Comparison of ENCODE assay signal across 1 cellular context in genomic region chr15:53843869-53844569, GRCh38.
A peak's percentile ranks its signal among the peaks of the same experiment; 100 is the strongest.
TF ChIP-seq lines count a peak whose summit lies in the region.

No MANE protein-coding gene starts in this region.

TF ChIP-seq in HepG2, 621 proteins besides CTCF, POLR2A, EP300 and RAD21 (continued from another document and continues in another):
- TF ChIP-seq U2AF1 (optimal IDR thresholded peaks at IDR 0.05; ENCODE audit: low read depth, low read length) (no peak), ZNF326 (CRISPR knock-in tag; IDR thresholded peaks at IDR 0.05; ENCODE audit: borderline replicate concordance) (no peak), IRX3 (CRISPR knock-in tag; IDR thresholded peaks at IDR 0.05; ENCODE audit: borderline replicate concordance, low read depth) (no peak), ZNF260 (CRISPR knock-in tag; IDR thresholded peaks at IDR 0.05; ENCODE audit: borderline replicate concordance, low read depth) (no peak), XBP1 (CRISPR knock-in tag; IDR thresholded peaks at IDR 0.05) (no peak), CHD4 (IDR thresholded peaks at IDR 0.05; ENCODE audit: borderline replicate concordance, low read length) (no peak), ZNF841 (CRISPR knock-in tag; IDR thresholded peaks at IDR 0.05; ENCODE audit: borderline replicate concordance) (no peak), RERE (CRISPR knock-in tag; IDR thresholded peaks at IDR 0.05; ENCODE audit: low read depth) (peak; percentile 33; the same call in 1 of the 2 replicates), ZFAT (CRISPR knock-in tag; conservative IDR thresholded peaks at IDR 0.05) (no peak), PHB2 (IDR thresholded peaks at IDR 0.05; ENCODE audit: partially characterized antibody) (no peak), ZNF761 (CRISPR knock-in tag; conservative IDR thresholded peaks at IDR 0.05) (no peak), ZNF616 (CRISPR knock-in tag; IDR thresholded peaks at IDR 0.05; ENCODE audit: low read depth) (no peak), CBX2 (IDR thresholded peaks at IDR 0.05; ENCODE audit: low read depth, low read length) (no peak), CBX2 (CRISPR knock-in tag; IDR thresholded peaks at IDR 0.05; ENCODE audit: low read depth) (no peak), GATAD1 (CRISPR knock-in tag; IDR thresholded peaks at IDR 0.05) (0 out of 2 replicates have a peak, but pooled peaks have one; percentile 17), ZNF441 (CRISPR knock-in tag; IDR thresholded peaks at IDR 0.05; ENCODE audit: borderline replicate concordance) (no peak; the same call in 1 of the 2 replicates), CBX1 (IDR thresholded peaks at IDR 0.05; ENCODE audit: low read depth) (no peak), RBFOX2 (IDR thresholded peaks at IDR 0.05; ENCODE audit: low read depth, low read length) (no peak), CHD2 (IDR thresholded peaks at IDR 0.05; ENCODE audit: low read depth, low read length) (no peak), MXD1 (CRISPR knock-in tag; IDR thresholded peaks at IDR 0.05) (no peak), ZNF652 (CRISPR knock-in tag; IDR thresholded peaks at IDR 0.05; ENCODE audit: borderline replicate concordance, low read depth) (peak; percentile 28; the same call in 1 of the 2 replicates), SALL1 (CRISPR knock-in tag; IDR thresholded peaks at IDR 0.05) (peak; percentile 69; the same call in 1 of the 2 replicates), FOSL1 (CRISPR knock-in tag; IDR thresholded peaks at IDR 0.05; ENCODE audit: borderline replicate concordance) (no peak), TARDBP (CRISPR knock-in tag; IDR thresholded peaks at IDR 0.05) (0 out of 2 replicates have a peak, but pooled peaks have one; percentile 30), RNF2 (conservative IDR thresholded peaks at IDR 0.05; ENCODE audit: low read depth) (no peak), POGK (CRISPR knock-in tag; conservative IDR thresholded peaks at IDR 0.05) (no peak), ZSCAN20 (CRISPR knock-in tag; IDR thresholded peaks at IDR 0.05; ENCODE audit: borderline replicate concordance) (no peak), ZNF569 (CRISPR knock-in tag; IDR thresholded peaks at IDR 0.05; ENCODE audit: borderline replicate concordance) (0 out of 2 replicates have a peak, but pooled peaks have one; percentile 15), ZNF350 (CRISPR knock-in tag; IDR thresholded peaks at IDR 0.05; ENCODE audit: borderline replicate concordance, low read depth) (no peak), MIER2 (CRISPR knock-in tag; IDR thresholded peaks at IDR 0.05) (no peak), AGO2 (optimal IDR thresholded peaks at IDR 0.05; ENCODE audit: low read depth, low read length) (no peak), TSC22D2 (CRISPR knock-in tag; IDR thresholded peaks at IDR 0.05; ENCODE audit: borderline replicate concordance) (no peak), PAF1 (CRISPR knock-in tag; IDR thresholded peaks at IDR 0.05) (no peak), ZNF704 (CRISPR knock-in tag; IDR thresholded peaks at IDR 0.05; ENCODE audit: borderline replicate concordance) (no peak), HNRNPK (IDR thresholded peaks at IDR 0.05; ENCODE audit: low read depth, low read length, poor library complexity, severe bottlenecking) (no peak), ATF7 (IDR thresholded peaks at IDR 0.05) (no peak), ATF7 (CRISPR knock-in tag; IDR thresholded peaks at IDR 0.05) (no peak), TMF1 (CRISPR knock-in tag; IDR thresholded peaks at IDR 0.05; ENCODE audit: low read depth) (no peak), PCBP2 (optimal IDR thresholded peaks at IDR 0.05; ENCODE audit: low read depth, low read length, poor library complexity, severe bottlenecking) (no peak), RARA (CRISPR knock-in tag; IDR thresholded peaks at IDR 0.05) (peak; percentile 75), NCOA1 (CRISPR knock-in tag; IDR thresholded peaks at IDR 0.05) (no peak), CENPX (CRISPR knock-in tag; IDR thresholded peaks at IDR 0.05) (no peak), TAF15 (IDR thresholded peaks at IDR 0.05; ENCODE audit: low read depth, low read length, poor library complexity, severe bottlenecking) (no peak)
- TF ChIP-seq, protein P1, sequence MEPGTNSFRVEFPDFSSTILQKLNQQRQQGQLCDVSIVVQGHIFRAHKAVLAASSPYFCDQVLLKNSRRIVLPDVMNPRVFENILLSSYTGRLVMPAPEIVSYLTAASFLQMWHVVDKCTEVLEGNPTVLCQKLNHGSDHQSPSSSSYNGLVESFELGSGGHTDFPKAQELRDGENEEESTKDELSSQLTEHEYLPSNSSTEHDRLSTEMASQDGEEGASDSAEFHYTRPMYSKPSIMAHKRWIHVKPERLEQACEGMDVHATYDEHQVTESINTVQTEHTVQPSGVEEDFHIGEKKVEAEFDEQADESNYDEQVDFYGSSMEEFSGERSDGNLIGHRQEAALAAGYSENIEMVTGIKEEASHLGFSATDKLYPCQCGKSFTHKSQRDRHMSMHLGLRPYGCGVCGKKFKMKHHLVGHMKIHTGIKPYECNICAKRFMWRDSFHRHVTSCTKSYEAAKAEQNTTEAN (CRISPR knock-in tag; conservative IDR thresholded peaks at IDR 0.05): 0 out of 2 replicates have a peak, but pooled peaks have one; percentile 26
- TF ChIP-seq, protein P2, sequence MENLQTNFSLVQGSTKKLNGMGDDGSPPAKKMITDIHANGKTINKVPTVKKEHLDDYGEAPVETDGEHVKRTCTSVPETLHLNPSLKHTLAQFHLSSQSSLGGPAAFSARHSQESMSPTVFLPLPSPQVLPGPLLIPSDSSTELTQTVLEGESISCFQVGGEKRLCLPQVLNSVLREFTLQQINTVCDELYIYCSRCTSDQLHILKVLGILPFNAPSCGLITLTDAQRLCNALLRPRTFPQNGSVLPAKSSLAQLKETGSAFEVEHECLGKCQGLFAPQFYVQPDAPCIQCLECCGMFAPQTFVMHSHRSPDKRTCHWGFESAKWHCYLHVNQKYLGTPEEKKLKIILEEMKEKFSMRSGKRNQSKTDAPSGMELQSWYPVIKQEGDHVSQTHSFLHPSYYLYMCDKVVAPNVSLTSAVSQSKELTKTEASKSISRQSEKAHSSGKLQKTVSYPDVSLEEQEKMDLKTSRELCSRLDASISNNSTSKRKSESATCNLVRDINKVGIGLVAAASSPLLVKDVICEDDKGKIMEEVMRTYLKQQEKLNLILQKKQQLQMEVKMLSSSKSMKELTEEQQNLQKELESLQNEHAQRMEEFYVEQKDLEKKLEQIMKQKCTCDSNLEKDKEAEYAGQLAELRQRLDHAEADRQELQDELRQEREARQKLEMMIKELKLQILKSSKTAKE (CRISPR knock-in tag; IDR thresholded peaks at IDR 0.05; ENCODE audit: borderline replicate concordance): no peak
- TF ChIP-seq, protein P3, sequence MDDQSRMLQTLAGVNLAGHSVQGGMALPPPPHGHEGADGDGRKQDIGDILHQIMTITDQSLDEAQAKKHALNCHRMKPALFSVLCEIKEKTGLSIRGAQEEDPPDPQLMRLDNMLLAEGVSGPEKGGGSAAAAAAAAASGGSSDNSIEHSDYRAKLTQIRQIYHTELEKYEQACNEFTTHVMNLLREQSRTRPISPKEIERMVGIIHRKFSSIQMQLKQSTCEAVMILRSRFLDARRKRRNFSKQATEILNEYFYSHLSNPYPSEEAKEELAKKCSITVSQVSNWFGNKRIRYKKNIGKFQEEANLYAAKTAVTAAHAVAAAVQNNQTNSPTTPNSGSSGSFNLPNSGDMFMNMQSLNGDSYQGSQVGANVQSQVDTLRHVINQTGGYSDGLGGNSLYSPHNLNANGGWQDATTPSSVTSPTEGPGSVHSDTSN (CRISPR knock-in tag; IDR thresholded peaks at IDR 0.05; ENCODE audit: borderline replicate concordance): no peak
- TF ChIP-seq, protein P4, sequence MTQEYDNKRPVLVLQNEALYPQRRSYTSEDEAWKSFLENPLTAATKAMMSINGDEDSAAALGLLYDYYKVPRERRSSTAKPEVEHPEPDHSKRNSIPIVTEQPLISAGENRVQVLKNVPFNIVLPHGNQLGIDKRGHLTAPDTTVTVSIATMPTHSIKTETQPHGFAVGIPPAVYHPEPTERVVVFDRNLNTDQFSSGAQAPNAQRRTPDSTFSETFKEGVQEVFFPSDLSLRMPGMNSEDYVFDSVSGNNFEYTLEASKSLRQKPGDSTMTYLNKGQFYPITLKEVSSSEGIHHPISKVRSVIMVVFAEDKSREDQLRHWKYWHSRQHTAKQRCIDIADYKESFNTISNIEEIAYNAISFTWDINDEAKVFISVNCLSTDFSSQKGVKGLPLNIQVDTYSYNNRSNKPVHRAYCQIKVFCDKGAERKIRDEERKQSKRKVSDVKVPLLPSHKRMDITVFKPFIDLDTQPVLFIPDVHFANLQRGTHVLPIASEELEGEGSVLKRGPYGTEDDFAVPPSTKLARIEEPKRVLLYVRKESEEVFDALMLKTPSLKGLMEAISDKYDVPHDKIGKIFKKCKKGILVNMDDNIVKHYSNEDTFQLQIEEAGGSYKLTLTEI (CRISPR knock-in tag; conservative IDR thresholded peaks at IDR 0.05): no peak
- TF ChIP-seq, protein P5, sequence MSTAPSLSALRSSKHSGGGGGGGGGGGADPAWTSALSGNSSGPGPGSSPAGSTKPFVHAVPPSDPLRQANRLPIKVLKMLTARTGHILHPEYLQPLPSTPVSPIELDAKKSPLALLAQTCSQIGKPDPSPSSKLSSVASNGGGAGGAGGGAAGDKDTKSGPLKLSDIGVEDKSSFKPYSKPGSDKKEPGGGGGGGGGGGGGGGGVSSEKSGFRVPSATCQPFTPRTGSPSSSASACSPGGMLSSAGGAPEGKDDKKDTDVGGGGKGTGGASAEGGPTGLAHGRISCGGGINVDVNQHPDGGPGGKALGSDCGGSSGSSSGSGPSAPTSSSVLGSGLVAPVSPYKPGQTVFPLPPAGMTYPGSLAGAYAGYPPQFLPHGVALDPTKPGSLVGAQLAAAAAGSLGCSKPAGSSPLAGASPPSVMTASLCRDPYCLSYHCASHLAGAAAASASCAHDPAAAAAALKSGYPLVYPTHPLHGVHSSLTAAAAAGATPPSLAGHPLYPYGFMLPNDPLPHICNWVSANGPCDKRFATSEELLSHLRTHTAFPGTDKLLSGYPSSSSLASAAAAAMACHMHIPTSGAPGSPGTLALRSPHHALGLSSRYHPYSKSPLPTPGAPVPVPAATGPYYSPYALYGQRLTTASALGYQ (CRISPR knock-in tag; IDR thresholded peaks at IDR 0.05): peak; percentile 89; the same call in 1 of the 2 replicates
- TF ChIP-seq, protein P6, sequence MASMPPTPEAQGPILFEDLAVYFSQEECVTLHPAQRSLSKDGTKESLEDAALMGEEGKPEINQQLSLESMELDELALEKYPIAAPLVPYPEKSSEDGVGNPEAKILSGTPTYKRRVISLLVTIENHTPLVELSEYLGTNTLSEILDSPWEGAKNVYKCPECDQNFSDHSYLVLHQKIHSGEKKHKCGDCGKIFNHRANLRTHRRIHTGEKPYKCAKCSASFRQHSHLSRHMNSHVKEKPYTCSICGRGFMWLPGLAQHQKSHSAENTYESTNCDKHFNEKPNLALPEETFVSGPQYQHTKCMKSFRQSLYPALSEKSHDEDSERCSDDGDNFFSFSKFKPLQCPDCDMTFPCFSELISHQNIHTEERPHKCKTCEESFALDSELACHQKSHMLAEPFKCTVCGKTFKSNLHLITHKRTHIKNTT (CRISPR knock-in tag; IDR thresholded peaks at IDR 0.05): no peak
